26 cellular contexts compared by ENCODE assay signal in genomic region chr22:23300476-23300875, GRCh38.
"Had no signal": no experiment of that assay in that cellular context is flagged by ENCODE, and none has a peak within 500 bp of the region (broad histone marks: within the 10 kb centered on the region; RNA-seq: fewer than 3 reads in every experiment).

No MANE protein-coding gene starts in this region.

- H3K9me3 Mint-ChIP-seq: memory B cell; naive B cell; natural killer cell treated with Interleukin-12 subunit alpha and Interleukin-12 subunit beta and Interleukin-15 and Interleukin-18, amount 100 ng/mL, for 72 hours; neural crest cell; stimulated activated naive CD8-positive, alpha-beta T cell treated with anti-CD3 and anti-CD28 coated beads, Interleukin-15, amount 100 ng/mL, for 72 hours; type B pancreatic cell had no signal

- FAIRE-seq: frontal cortex, pancreas, small intestine had no signal

- H3K4me2 ChIP-seq: hepatocyte had no signal

- H3K27ac Mint-ChIP-seq: memory B cell, type B pancreatic cell had no signal

- H2AFZ ChIP-seq: hepatocyte had no signal

- H3K27ac ChIP-seq: colonic mucosa, hepatocyte, neutrophil, pancreas, right lobe of liver, suprapubic skin, thyroid gland had no signal

- H3K4me1 ChIP-seq: colonic mucosa, pancreas, right lobe of liver had no signal

- ATAC-seq: left colon; left ventricle myocardium superior; natural killer cell treated with Interleukin-12 subunit alpha and Interleukin-12 subunit beta and Interleukin-15 and Interleukin-18, amount 100 ng/mL, for 72 hours; pancreas; stimulated activated naive CD8-positive, alpha-beta T cell treated with anti-CD3 and anti-CD28 coated beads, Interleukin-15, amount 100 ng/mL, for 72 hours had no signal

- H3K36me3 Mint-ChIP-seq: natural killer cell treated with Interleukin-12 subunit alpha and Interleukin-12 subunit beta and Interleukin-15 and Interleukin-18, amount 100 ng/mL, for 72 hours had no signal

- H3K79me2 ChIP-seq: hepatocyte had no signal

- H3K36me3 ChIP-seq: colonic mucosa, pancreas had no signal

- H3K4me3 ChIP-seq: colonic mucosa, hepatocyte, lung, pancreas, right lobe of liver, suprapubic skin, thyroid gland had no signal

- H3K4me3 Mint-ChIP-seq: memory B cell; natural killer cell treated with Interleukin-12 subunit alpha and Interleukin-12 subunit beta and Interleukin-15 and Interleukin-18, amount 100 ng/mL, for 72 hours; neural crest cell; stimulated activated naive CD8-positive, alpha-beta T cell treated with anti-CD3 and anti-CD28 coated beads, Interleukin-15, amount 100 ng/mL, for 72 hours; type B pancreatic cell had no signal

- H3K27me3 Mint-ChIP-seq: memory B cell; naive B cell; natural killer cell treated with Interleukin-12 subunit alpha and Interleukin-12 subunit beta and Interleukin-15 and Interleukin-18, amount 100 ng/mL, for 72 hours; stimulated activated naive CD8-positive, alpha-beta T cell treated with anti-CD3 and anti-CD28 coated beads, Interleukin-15, amount 100 ng/mL, for 72 hours; type B pancreatic cell had no signal

- H3K27me3 ChIP-seq: colonic mucosa, hepatocyte, neutrophil, pancreas, right lobe of liver, suprapubic skin, thyroid gland had no signal

- DNase-seq: colonic mucosa; dermis blood vessel endothelial cell; effector memory CD4-positive, alpha-beta T cell; erythroblast; head of caudate nucleus; left colon; left ventricle myocardium superior; naive B cell; retina; small intestine; stimulated activated CD4-positive, alpha-beta T cell treated with anti-CD3 and anti-CD28 coated beads, Interleukin-15, amount 100 ng/mL, for 24 hours; stimulated activated CD4-positive, alpha-beta T cell treated with anti-CD3 and anti-CD28 coated beads, Interleukin-2, amount 100 ng/mL, for 48 hours; stimulated activated naive CD4-positive, alpha-beta T cell; stimulated activated naive CD8-positive, alpha-beta T cell treated with anti-CD3 and anti-CD28 coated beads, Interleukin-15, amount 100 ng/mL, for 72 hours; thyroid gland had no signal

- H3K4me1 Mint-ChIP-seq: memory B cell; neural crest cell; stimulated activated naive CD8-positive, alpha-beta T cell treated with anti-CD3 and anti-CD28 coated beads, Interleukin-15, amount 100 ng/mL, for 72 hours had no signal

- H3K9me3 ChIP-seq: colonic mucosa, neutrophil, pancreas, right lobe of liver, suprapubic skin, thyroid gland had no signal
